ENCODE assay signal across 8 cellular contexts in the genomic region with DNA sequence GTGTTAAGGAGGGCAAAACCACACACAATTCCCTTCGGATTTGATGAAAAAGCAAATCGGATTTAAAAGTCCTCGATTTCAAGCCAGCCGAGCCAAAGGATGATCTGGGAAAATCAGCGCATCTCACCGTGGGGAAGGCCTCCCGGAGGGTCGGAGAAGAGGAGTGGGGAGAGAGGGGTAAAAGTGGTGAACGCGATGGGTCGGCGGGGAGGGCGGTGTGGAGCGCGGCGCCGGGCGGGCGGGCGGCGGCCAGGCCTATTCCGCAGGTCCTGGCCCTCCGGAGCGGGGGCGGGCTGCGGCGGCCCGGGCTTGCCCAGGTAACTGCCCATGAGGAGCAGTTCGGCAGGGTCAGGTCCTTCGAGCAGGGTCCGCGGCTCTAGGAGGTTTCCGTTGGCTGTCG. TPM values are rescaled to one million over a fixed set of nuclear protein-coding genes. Genes with fewer than 3 reads are reported as not detected.
A peak's percentile ranks its signal among the peaks of the same experiment; 100 is the strongest.
DNase-seq lines count a peak whose midpoint lies in the region; ATAC-seq and TF ChIP-seq lines count a peak whose summit lies in the region.
"Not testable (repeated sequence)": the region's sequence is repeated elsewhere in the genome, so short reads cannot be mapped to it uniquely, and the experiment has no call there.

No MANE protein-coding gene starts in this region.

- H3K9ac ChIP-seq in HCT116 (ENCODE audit: low read length), result peak overlapping the region; percentile 66
- peak overlapping the region; percentile 72 for H3K9ac ChIP-seq in HUES6 (ENCODE audit: low read length)

- not testable (repeated sequence) for BruUV-seq in HCT116 (replicated peaks; lab: Mats Ljungman, UMichigan)

- H3K27ac ChIP-seq in HCT116 (ENCODE audit: low read depth, low read length), result peak overlapping the region; percentile 51; the same call in 1 of the 2 replicates
- not testable (repeated sequence) for H3K27ac ChIP-seq in HUES6 (ENCODE audit: low read depth, low read length)
- H3K27ac ChIP-seq in ascending aorta, result peak overlapping the region; percentile 70
- H3K27ac ChIP-seq in gastroesophageal sphincter, result peak overlapping the region; percentile 83 to 99 (median 88)

- not testable (repeated sequence) for H3K27me3 Mint-ChIP-seq in T-helper 2 cell treated with Interferon-gamma antibody and Interleukin-4, amounts not matched to agents 5 μg/mL and 100 μg/mL, for 36 hours (ENCODE audit: low read depth); stimulated activated naive CD8-positive, alpha-beta T cell treated with anti-CD3 and anti-CD28 coated beads, Interleukin-15, amount 100 ng/mL, for 72 hours

- TF ChIP-seq RAD21 in HCT116 (IDR thresholded peaks at IDR 0.05; ENCODE audit: low read depth), result not testable (repeated sequence)

- not testable (repeated sequence) for H4K20me1 ChIP-seq in HCT116 (ENCODE audit: insufficient read depth)

- not testable (repeated sequence) for H3K27me3 ChIP-seq in HCT116 (ENCODE audit: insufficient read depth, low read length); HUES6 (ENCODE audit: control insufficient read depth, insufficient read depth, low read length); ascending aorta; gastroesophageal sphincter

- not testable (repeated sequence) for H3K9me3 ChIP-seq in HCT116 (ENCODE audit: control insufficient read depth in 1 of 2, insufficient read depth in 1 of 2, low read depth in 1 of 2, low read length in 2 of 2); HUES6 (ENCODE audit: control insufficient read depth, insufficient read depth, low read depth, low read length); ascending aorta; gastroesophageal sphincter

- 0% methylated on average over 4 of the region's 34 CpGs; no CpG with 5 or more reads in 1 of the 2 donors for WGBS in gastroesophageal sphincter (ENCODE audit: low coverage in 1 of 2), 2 donors

- not testable (repeated sequence) for H3K9me3 Mint-ChIP-seq in T-helper 2 cell treated with Interferon-gamma antibody and Interleukin-4, amounts not matched to agents 5 μg/mL and 100 μg/mL, for 36 hours; stimulated activated naive CD8-positive, alpha-beta T cell treated with anti-CD3 and anti-CD28 coated beads, Interleukin-15, amount 100 ng/mL, for 72 hours

- H3K4me1 Mint-ChIP-seq in T-helper 2 cell treated with Interferon-gamma antibody and Interleukin-4, amounts not matched to agents 5 μg/mL and 100 μg/mL, for 36 hours (ENCODE audit: low read depth), result not testable (repeated sequence)
- H3K4me1 Mint-ChIP-seq in stimulated activated naive CD8-positive, alpha-beta T cell treated with anti-CD3 and anti-CD28 coated beads, Interleukin-15, amount 100 ng/mL, for 72 hours, result peaks cover 14% of the 10 kb centered on the region

- peak overlapping the region; percentile 71 for H3K4me2 ChIP-seq in HCT116 (ENCODE audit: low read length)

- H3K36me3 ChIP-seq in HCT116 (ENCODE audit: control insufficient read depth in 1 of 2, insufficient read depth in 2 of 2, low read length in 2 of 2); HUES6 (ENCODE audit: control insufficient read depth, insufficient read depth, low read length); ascending aorta: not testable (repeated sequence)
- peaks cover 0 to 18% of the 10 kb centered on the region in 2 donors for H3K36me3 ChIP-seq in gastroesophageal sphincter

- H3K79me2 ChIP-seq in HCT116 (ENCODE audit: insufficient read depth, low read length), result not testable (repeated sequence)

- CTCF ChIA-PET in HCT116 (lab: Charles Lee), result not testable (repeated sequence)

- peak overlapping the region; percentile 91 for H3K27ac Mint-ChIP-seq in T-helper 2 cell treated with Interferon-gamma antibody and Interleukin-4, amounts not matched to agents 5 μg/mL and 100 μg/mL, for 36 hours
- H3K27ac Mint-ChIP-seq in stimulated activated naive CD8-positive, alpha-beta T cell treated with anti-CD3 and anti-CD28 coated beads, Interleukin-15, amount 100 ng/mL, for 72 hours, result peak overlapping the region; percentile 80 to 94

- POLR2A ChIA-PET in HCT116 (lab: Charles Lee), result not testable (repeated sequence)

- H2AFZ ChIP-seq in HCT116 (ENCODE audit: low read depth, low read length, poor library complexity, severe bottlenecking), result not testable (repeated sequence)

- DNase-seq in ELR (ENCODE audit: low read depth) (peak; percentile 15), myocyte (ENCODE audit: low read depth) (peak; percentile 8)
- DNase-seq in HCT116 (ENCODE audit: low read depth, low spot score); T-helper 2 cell treated with Interferon-gamma antibody and Interleukin-4, amounts not matched to agents 5 μg/mL and 100 μg/mL, for 36 hours (ENCODE audit: low spot score); ascending aorta (ENCODE audit: low spot score in 2 of 2); stimulated activated naive CD8-positive, alpha-beta T cell treated with anti-CD3 and anti-CD28 coated beads, Interleukin-15, amount 100 ng/mL, for 72 hours: not testable (repeated sequence)

- H3K4me3 ChIP-seq in HCT116 (replicated peaks in 1 of 2; ENCODE audit: low read depth in 1 of 2, low read length in 2 of 2) (peak overlapping the region; percentile 55 to 61), HUES6 (ENCODE audit: low read depth, low read length) (peak overlapping the region; percentile 59), ascending aorta (peak overlapping the region; percentile 54 to 71), gastroesophageal sphincter (peak overlapping the region; percentile 59 to 96)

- RAD21 ChIA-PET in HCT116 (lab: Charles Lee; ENCODE audit: low non-redundant PET in 1 of 2, low total read pairs in 2 of 2, uncharacterized antibody in 2 of 2, unreplicated experiment in 2 of 2), result not testable (repeated sequence)

- intact Hi-C loops in HCT116 (cut with micrococcal nuclease); ascending aorta (cut with DNase I): not testable (repeated sequence)

- peak overlapping the region; percentile 89 for H3K4me3 Mint-ChIP-seq in T-helper 2 cell treated with Interferon-gamma antibody and Interleukin-4, amounts not matched to agents 5 μg/mL and 100 μg/mL, for 36 hours
- H3K4me3 Mint-ChIP-seq in stimulated activated naive CD8-positive, alpha-beta T cell treated with anti-CD3 and anti-CD28 coated beads, Interleukin-15, amount 100 ng/mL, for 72 hours, result peak overlapping the region; percentile 86 to 89

- not testable (repeated sequence) for H3K4me1 ChIP-seq in HCT116 (ENCODE audit: control insufficient read depth in 1 of 2, insufficient read depth in 2 of 2, low read length in 2 of 2); HUES6 (ENCODE audit: control insufficient read depth, insufficient read depth, low read length); ascending aorta
- peaks cover 0 to 12% (median 0%) of the 10 kb centered on the region in 3 donors for H3K4me1 ChIP-seq in gastroesophageal sphincter

- TF ChIP-seq POLR2A in HCT116 (IDR thresholded peaks at IDR 0.05; ENCODE audit: borderline replicate concordance, extremely low read depth, insufficient read depth, insufficient read length); gastroesophageal sphincter (IDR thresholded peaks at IDR 0.05): not testable (repeated sequence)

- H3K9me2 ChIP-seq in HCT116 (ENCODE audit: insufficient read depth), result not testable (repeated sequence)

- not testable (repeated sequence) for TF ChIP-seq EP300 in gastroesophageal sphincter (IDR thresholded peaks at IDR 0.05)

- H3K36me3 Mint-ChIP-seq in T-helper 2 cell treated with Interferon-gamma antibody and Interleukin-4, amounts not matched to agents 5 μg/mL and 100 μg/mL, for 36 hours (ENCODE audit: low read depth), result not testable (repeated sequence)

- ATAC-seq in HCT116 (peak; percentile 71), gastroesophageal sphincter (peak; percentile 71)
- peak; percentile 57 for ATAC-seq in stimulated activated naive CD8-positive, alpha-beta T cell treated with anti-CD3 and anti-CD28 coated beads, Interleukin-15, amount 100 ng/mL, for 72 hours

- TF ChIP-seq CTCF in HCT116 (IDR thresholded peaks at IDR 0.05 in 2 of 3, conservative IDR thresholded peaks at IDR 0.05 in 1 of 3; ENCODE audit: borderline replicate concordance in 1 of 3, insufficient read depth in 1 of 3, low read depth in 2 of 3, low read length in 2 of 3); ascending aorta (IDR thresholded peaks at IDR 0.05); gastroesophageal sphincter (IDR thresholded peaks at IDR 0.05): not testable (repeated sequence)

RNA-seq across cellular contexts. Expression of a gene that starts 0.5 kb away (rescaled TPM):
- total RNA-seq in HCT116 (2021; ENCODE audit: unreplicated experiment) (20.1 TPM), ascending aorta (9.8 TPM), gastroesophageal sphincter (1 to 10 TPM; 3.5 to 8.6 (median 7.2) TPM), myocyte (13.9 and 14.6 TPM in 2 replicates)
- 14.4 and 15.1 TPM in 2 replicates for polyA plus RNA-seq in HCT116 (2012)
- 37.3 TPM for polyA plus RNA-seq in myocyte (2012)
